ENCODE assay signal across 17 cellular contexts in genomic region chr15:89670985-89671560, GRCh38. TPM values are rescaled to one million over a fixed set of nuclear protein-coding genes. Genes with fewer than 3 reads are reported as not detected.
"Had no signal": no experiment of that assay in that cellular context is flagged by ENCODE, and none has a peak within 500 bp of the region (broad histone marks: within the 10 kb centered on the region; RNA-seq: fewer than 3 reads in every experiment).

No MANE protein-coding gene starts in this region.

- ATAC-seq: foreskin keratinocyte; left lobe of liver; naive thymus-derived CD8-positive, alpha-beta T cell had no signal

- H3K4me3 ChIP-seq: esophagus squamous epithelium, sigmoid colon, skin epidermis, transverse colon had no signal

- H3K27me3 ChIP-seq: foreskin keratinocyte, sigmoid colon, transverse colon had no signal

- H3K27ac ChIP-seq: esophagus squamous epithelium, foreskin keratinocyte, neutrophil, sigmoid colon, skin epidermis, transverse colon had no signal

- DNase-seq: esophagus squamous epithelium; hypothalamus; kidney glomerular epithelial cell; naive thymus-derived CD8-positive, alpha-beta T cell; posterior cingulate gyrus; sigmoid colon; stimulated activated CD4-positive, alpha-beta T cell treated with anti-CD3 and anti-CD28 coated beads, Interleukin-12 subunit alpha, Interleukin-12 subunit beta, amount 100 ng/mL, for 4 hours; stimulated activated naive CD4-positive, alpha-beta T cell treated with Interleukin-2 at 50 U/mL for 16 hours; transverse colon had no signal

- H3K9me3 ChIP-seq: esophagus squamous epithelium, neutrophil, sigmoid colon, transverse colon had no signal

- H3K4me1 ChIP-seq: foreskin keratinocyte had no signal

- H3K36me3 ChIP-seq: esophagus squamous epithelium, neutrophil, sigmoid colon, transverse colon had no signal

- FAIRE-seq: islet of Langerhans had no signal

RNA-seq across cellular contexts. Expression of gene PLIN1, which starts 8.1 kb away (rescaled TPM):
- polyA plus RNA-seq: naive thymus-derived CD8-positive, alpha-beta T cell; neural cell had no signal

RNA-seq across cellular contexts. Expression of gene WDR93, which starts 19.5 kb away (rescaled TPM):
- total RNA-seq: epithelial cell of proximal tubule, esophagus squamous epithelium, foreskin keratinocyte, left lobe of liver, mononuclear cell, transverse colon had no signal
- polyA plus RNA-seq: foreskin keratinocyte had no signal
